ENCODE assay signal across 9 cellular contexts in genomic region chr6:105781248-105781647, GRCh38.
DNase-seq lines count a peak whose midpoint lies in the region; ATAC-seq and TF ChIP-seq lines count a peak whose summit lies in the region.
"Had no signal": no experiment of that assay in that cellular context is flagged by ENCODE, and none has a peak within 500 bp of the region (broad histone marks: within the 10 kb centered on the region; RNA-seq: fewer than 3 reads in every experiment).

No MANE protein-coding gene starts in this region.

- H3K79me2 ChIP-seq in PC-9 (ENCODE audit: low read depth) = no peaks in the 10 kb centered on the region

- H3K4me3 ChIP-seq in PC-9 (no peak overlapping the region), body of pancreas (no peak overlapping the region)

- DNase-seq in PC-9 (peak in 1 of 2 experiments; percentile 25), activated T-cell treated with anti-CD3 and anti-CD28 coated beads for 24 hours (ENCODE audit: low read depth) (peak; percentile 37), foreskin keratinocyte (peak; percentile 74 to 86), body of pancreas (no peak), cortex of kidney (lab: John Stamatoyannopoulos, UW) (no peak)
- DNase-seq in stimulated activated CD8-positive, alpha-beta memory T cell treated with anti-CD3 and anti-CD28 coated beads, Interleukin-4, amount 100 ng/mL, for 4 hours (ENCODE audit: low read depth in 2 of 2, low spot score in 1 of 2) = peak; percentile 18 to 40
- DNase-seq: NCI-H2029 treated with DMSO at 0.1 percent for 48 hours had no signal

- TF ChIP-seq CTCF in PC-9 (conservative IDR thresholded peaks at IDR 0.05) (no peak), foreskin keratinocyte (conservative IDR thresholded peaks at IDR 0.05) (no peak), body of pancreas (IDR thresholded peaks at IDR 0.05) (no peak)

- H3K27me3 ChIP-seq in PC-9 (ENCODE audit: insufficient read depth, low read depth) (no peaks in the 10 kb centered on the region), foreskin keratinocyte (no peaks in the 10 kb centered on the region), body of pancreas (no peaks in the 10 kb centered on the region)

- WGBS in body of pancreas, 2 donors = 64 to 73% methylated on average over 7 of the region's 7 CpGs

- H3K36me3 ChIP-seq in PC-9 (ENCODE audit: low read depth) (no peaks in the 10 kb centered on the region), body of pancreas (replicated peaks in 1 of 2; ENCODE audit: insufficient read depth in 1 of 2, low read depth in 2 of 2) (no peaks in the 10 kb centered on the region)

- no peaks in the 10 kb centered on the region for H4K20me1 ChIP-seq in PC-9 (ENCODE audit: insufficient read depth)

- no peak overlapping the region for H2AFZ ChIP-seq in PC-9

- POLR2A ChIA-PET in PC-9 (lab: Charles Lee; ENCODE audit: unreplicated experiment) = interaction anchor here (0.6 to 0.8 kb wide), 3 partner anchors 70 to 379 kb away, joined by 4 to 10 read pairs (median 4); no protein-coding TSS in a partner anchor

- H3K4me1 ChIP-seq in PC-9 (replicated peaks; ENCODE audit: insufficient read depth) = peaks cover 24% of the 10 kb centered on the region
- peaks cover 36% of the 10 kb centered on the region for H3K4me1 ChIP-seq in foreskin keratinocyte
- H3K4me1 ChIP-seq in body of pancreas = no peaks in the 10 kb centered on the region

- no peak for TF ChIP-seq POLR2A in body of pancreas (IDR thresholded peaks at IDR 0.05)

- no TSS peak for BruUV-seq in PC-9 (replicated peaks; lab: Mats Ljungman, UMichigan)

- intact Hi-C loops in PC-9 (cut with micrococcal nuclease; ENCODE audit: unreplicated experiment) (loop anchor here (10.0 kb wide), 1 partner anchor 176 kb away; no protein-coding TSS in a partner anchor), body of pancreas (cut with DNase I) (no loop called here)

- H3K27ac ChIP-seq in PC-9 (peak overlapping the region; percentile 71), foreskin keratinocyte (peak overlapping the region; percentile 99), body of pancreas (no peak overlapping the region)

- CTCF ChIA-PET in PC-9 (lab: Charles Lee) = no interaction called here

- H3K9me3 ChIP-seq in PC-9 (ENCODE audit: insufficient read depth, low read depth) (peaks cover 8% of the 10 kb centered on the region; the same call in 1 of the 2 replicates), body of pancreas (no peaks in the 10 kb centered on the region)

- peak overlapping the region; percentile 42; the same call in 1 of the 2 replicates for H3K4me2 ChIP-seq in PC-9

- H3K9me2 ChIP-seq in PC-9 (ENCODE audit: insufficient read depth) = no peaks in the 10 kb centered on the region

- ATAC-seq in foreskin keratinocyte (peak; percentile 92), body of pancreas (no peak), GM18517 (IDR thresholded peaks at IDR 0.05; ENCODE audit: unreplicated experiment) (no peak), HG02623 (IDR thresholded peaks at IDR 0.05; ENCODE audit: unreplicated experiment) (no peak)

- H3F3A ChIP-seq in PC-9 (ENCODE audit: insufficient read depth, low read depth) = peaks cover 17% of the 10 kb centered on the region; the same call in 1 of the 2 replicates

Comparison
In these comparisons a context has a peak if more than half of its experiments do, and no peak if none do; other contexts are left out.
1. DNase-seq: peak in activated T-cell treated with anti-CD3 and anti-CD28 coated beads for 24 hours (single experiment), foreskin keratinocyte (2 of 2) and stimulated activated CD8-positive, alpha-beta memory T cell treated with anti-CD3 and anti-CD28 coated beads, Interleukin-4, amount 100 ng/mL, for 4 hours (2 of 2); none in body of pancreas (0 of 4) and cortex of kidney (single experiment).
2. H3K27ac ChIP-seq: peak in PC-9 (single experiment) and foreskin keratinocyte (single experiment); none in body of pancreas (0 of 4).